ENCODE assay signal across 1 cellular context in genomic region chr10:125896088-125896934, GRCh38.
TF ChIP-seq lines count a peak whose summit lies in the region.
"Not testable (repeated sequence)": the region's sequence is repeated elsewhere in the genome, so short reads cannot be mapped to it uniquely, and the experiment has no call there.

A gene with protein sequence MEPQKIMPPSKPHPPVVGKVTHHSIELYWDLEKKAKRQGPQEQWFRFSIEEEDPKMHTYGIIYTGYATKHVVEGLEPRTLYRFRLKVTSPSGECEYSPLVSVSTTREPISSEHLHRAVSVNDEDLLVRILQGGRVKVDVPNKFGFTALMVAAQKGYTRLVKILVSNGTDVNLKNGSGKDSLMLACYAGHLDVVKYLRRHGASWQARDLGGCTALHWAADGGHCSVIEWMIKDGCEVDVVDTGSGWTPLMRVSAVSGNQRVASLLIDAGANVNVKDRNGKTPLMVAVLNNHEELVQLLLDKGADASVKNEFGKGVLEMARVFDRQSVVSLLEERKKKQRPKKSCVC (plus strand): TSS chr10:125896564. CDS start chr10:125896643, 79 bp downstream.

TF ChIP-seq in HepG2, 621 proteins besides CTCF, POLR2A, EP300 and RAD21 (continues in another document):
- peak; percentile 67 for TF ChIP-seq PRDM10 (CRISPR knock-in tag; IDR thresholded peaks at IDR 0.05; ENCODE audit: low read depth)
- peak; percentile 78 for TF ChIP-seq GABPB1 (CRISPR knock-in tag; IDR thresholded peaks at IDR 0.05)
- TF ChIP-seq, protein P1, sequence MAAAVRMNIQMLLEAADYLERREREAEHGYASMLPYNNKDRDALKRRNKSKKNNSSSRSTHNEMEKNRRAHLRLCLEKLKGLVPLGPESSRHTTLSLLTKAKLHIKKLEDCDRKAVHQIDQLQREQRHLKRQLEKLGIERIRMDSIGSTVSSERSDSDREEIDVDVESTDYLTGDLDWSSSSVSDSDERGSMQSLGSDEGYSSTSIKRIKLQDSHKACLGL (CRISPR knock-in tag; IDR thresholded peaks at IDR 0.05): 0 out of 2 replicates have a peak, but pooled peaks have one; percentile 53
- TF ChIP-seq ZNF451 (CRISPR knock-in tag; IDR thresholded peaks at IDR 0.05): peak; percentile 39; the same call in 1 of the 2 replicates
- not testable (repeated sequence) for TF ChIP-seq SP1 (IDR thresholded peaks at IDR 0.05); NR2F6 (IDR thresholded peaks at IDR 0.05); GABPA (IDR thresholded peaks at IDR 0.05; ENCODE audit: low read depth, low read length)
- peak; percentile 15; the same call in 1 of the 2 replicates for TF ChIP-seq SP1 (CRISPR knock-in tag; IDR thresholded peaks at IDR 0.05)
- peak; percentile 91 for TF ChIP-seq ZFY (CRISPR knock-in tag; IDR thresholded peaks at IDR 0.05)
- peak; percentile 18; the same call in 1 of the 2 replicates for TF ChIP-seq ESRRA (CRISPR knock-in tag; IDR thresholded peaks at IDR 0.05; ENCODE audit: low read depth)
- peak; percentile 65; the same call in 1 of the 2 replicates for TF ChIP-seq DMAP1 (CRISPR knock-in tag; IDR thresholded peaks at IDR 0.05)
- TF ChIP-seq RFX1 (IDR thresholded peaks at IDR 0.05): peak; percentile 71
- 0 out of 2 replicates have a peak, but pooled peaks have one; percentile 43 for TF ChIP-seq REPIN1 (CRISPR knock-in tag; IDR thresholded peaks at IDR 0.05; ENCODE audit: borderline replicate concordance, low read depth)
- TF ChIP-seq ZNF777 (CRISPR knock-in tag; IDR thresholded peaks at IDR 0.05): peak; percentile 97
- TF ChIP-seq GATAD1 (CRISPR knock-in tag; IDR thresholded peaks at IDR 0.05): peak; percentile 80
- TF ChIP-seq ZSCAN21 (CRISPR knock-in tag; IDR thresholded peaks at IDR 0.05; ENCODE audit: borderline replicate concordance): peak; percentile 53; the same call in 1 of the 2 replicates
- peak; percentile 77 for TF ChIP-seq THAP11 (CRISPR knock-in tag; IDR thresholded peaks at IDR 0.05)
- TF ChIP-seq ZFP90 (CRISPR knock-in tag; IDR thresholded peaks at IDR 0.05; ENCODE audit: borderline replicate concordance): 0 out of 2 replicates have a peak, but pooled peaks have one; percentile 55
- TF ChIP-seq TEAD3 (CRISPR knock-in tag; optimal IDR thresholded peaks at IDR 0.05; ENCODE audit: borderline replicate concordance): peak; percentile 34
- TF ChIP-seq KDM2A (CRISPR knock-in tag; IDR thresholded peaks at IDR 0.05; ENCODE audit: borderline replicate concordance, low read depth): peak; percentile 87
- 0 out of 2 replicates have a peak, but pooled peaks have one; percentile 47 for TF ChIP-seq NR2F6 (CRISPR knock-in tag; IDR thresholded peaks at IDR 0.05)
- peak; percentile 96 for TF ChIP-seq SAP130 (CRISPR knock-in tag; IDR thresholded peaks at IDR 0.05; ENCODE audit: low read depth)
- TF ChIP-seq MTA1 (CRISPR knock-in tag; IDR thresholded peaks at IDR 0.05; ENCODE audit: borderline replicate concordance): peak; percentile 26; the same call in 1 of the 2 replicates
- peak; percentile 57 for TF ChIP-seq RBM22 (optimal IDR thresholded peaks at IDR 0.05; ENCODE audit: low read length)
- 0 out of 2 replicates have a peak, but pooled peaks have one; percentile 25 for TF ChIP-seq ZSCAN25 (CRISPR knock-in tag; IDR thresholded peaks at IDR 0.05)
- peak; percentile 60; the same call in 1 of the 2 replicates for TF ChIP-seq ZNF616 (CRISPR knock-in tag; IDR thresholded peaks at IDR 0.05; ENCODE audit: low read depth)
- TF ChIP-seq SAFB2 (CRISPR knock-in tag; IDR thresholded peaks at IDR 0.05; ENCODE audit: borderline replicate concordance, low read depth): peak; percentile 75; the same call in 1 of the 2 replicates
- TF ChIP-seq, protein P2, sequence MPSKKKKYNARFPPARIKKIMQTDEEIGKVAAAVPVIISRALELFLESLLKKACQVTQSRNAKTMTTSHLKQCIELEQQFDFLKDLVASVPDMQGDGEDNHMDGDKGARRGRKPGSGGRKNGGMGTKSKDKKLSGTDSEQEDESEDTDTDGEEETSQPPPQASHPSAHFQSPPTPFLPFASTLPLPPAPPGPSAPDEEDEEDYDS (CRISPR knock-in tag; IDR thresholded peaks at IDR 0.05): 0 out of 2 replicates have a peak, but pooled peaks have one; percentile 50
- TF ChIP-seq NFAT5 (CRISPR knock-in tag; IDR thresholded peaks at IDR 0.05): 0 out of 2 replicates have a peak, but pooled peaks have one; percentile 27
- TF ChIP-seq ZNF784 (CRISPR knock-in tag; IDR thresholded peaks at IDR 0.05; ENCODE audit: borderline replicate concordance): peak; percentile 25; the same call in 1 of the 2 replicates
- 0 out of 2 replicates have a peak, but pooled peaks have one; percentile 33 for TF ChIP-seq PITX1 (CRISPR knock-in tag; IDR thresholded peaks at IDR 0.05)
- TF ChIP-seq POLR2AphosphoS5 (IDR thresholded peaks at IDR 0.05; ENCODE audit: low read depth, low read length): peak; percentile 47; the same call in 1 of the 2 replicates
- peak; percentile 16; the same call in 1 of the 2 replicates for TF ChIP-seq MED1 (CRISPR knock-in tag; IDR thresholded peaks at IDR 0.05)
- TF ChIP-seq FOXK1 (CRISPR knock-in tag; IDR thresholded peaks at IDR 0.05; ENCODE audit: borderline replicate concordance, low read depth): peak; percentile 54; the same call in 1 of the 2 replicates
- 0 out of 4 replicates have a peak, but pooled peaks of 1 of the 2 experiments have one; percentile 16 for TF ChIP-seq NR2F1 (CRISPR knock-in tag; IDR thresholded peaks at IDR 0.05)
- 0 out of 2 replicates have a peak, but pooled peaks have one; percentile 29 for TF ChIP-seq NR1H2 (CRISPR knock-in tag; IDR thresholded peaks at IDR 0.05; ENCODE audit: borderline replicate concordance, low read depth)
- TF ChIP-seq HDAC1 (CRISPR knock-in tag; IDR thresholded peaks at IDR 0.05): peak; percentile 80
- TF ChIP-seq MIER3 (CRISPR knock-in tag; IDR thresholded peaks at IDR 0.05; ENCODE audit: borderline replicate concordance): 0 out of 2 replicates have a peak, but pooled peaks have one; percentile 27
- TF ChIP-seq, protein P3, sequence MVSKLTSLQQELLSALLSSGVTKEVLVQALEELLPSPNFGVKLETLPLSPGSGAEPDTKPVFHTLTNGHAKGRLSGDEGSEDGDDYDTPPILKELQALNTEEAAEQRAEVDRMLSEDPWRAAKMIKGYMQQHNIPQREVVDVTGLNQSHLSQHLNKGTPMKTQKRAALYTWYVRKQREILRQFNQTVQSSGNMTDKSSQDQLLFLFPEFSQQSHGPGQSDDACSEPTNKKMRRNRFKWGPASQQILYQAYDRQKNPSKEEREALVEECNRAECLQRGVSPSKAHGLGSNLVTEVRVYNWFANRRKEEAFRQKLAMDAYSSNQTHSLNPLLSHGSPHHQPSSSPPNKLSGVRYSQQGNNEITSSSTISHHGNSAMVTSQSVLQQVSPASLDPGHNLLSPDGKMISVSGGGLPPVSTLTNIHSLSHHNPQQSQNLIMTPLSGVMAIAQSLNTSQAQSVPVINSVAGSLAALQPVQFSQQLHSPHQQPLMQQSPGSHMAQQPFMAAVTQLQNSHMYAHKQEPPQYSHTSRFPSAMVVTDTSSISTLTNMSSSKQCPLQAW (CRISPR knock-in tag; IDR thresholded peaks at IDR 0.05): peak; percentile 70; the same call in 1 of the 2 replicates
- TF ChIP-seq ZBTB7A (CRISPR knock-in tag; IDR thresholded peaks at IDR 0.05): peak; percentile 59; the same call in 1 of the 2 replicates
- TF ChIP-seq PHF8 (CRISPR knock-in tag; IDR thresholded peaks at IDR 0.05): peak; percentile 61; the same call in 1 of the 2 replicates
- TF ChIP-seq GABPA (CRISPR knock-in tag; IDR thresholded peaks at IDR 0.05; ENCODE audit: low read depth): peak; percentile 52
- TF ChIP-seq MYC (CRISPR knock-in tag; IDR thresholded peaks at IDR 0.05; ENCODE audit: borderline replicate concordance): peak; percentile 58; the same call in 1 of the 2 replicates
- TF ChIP-seq, protein P4, sequence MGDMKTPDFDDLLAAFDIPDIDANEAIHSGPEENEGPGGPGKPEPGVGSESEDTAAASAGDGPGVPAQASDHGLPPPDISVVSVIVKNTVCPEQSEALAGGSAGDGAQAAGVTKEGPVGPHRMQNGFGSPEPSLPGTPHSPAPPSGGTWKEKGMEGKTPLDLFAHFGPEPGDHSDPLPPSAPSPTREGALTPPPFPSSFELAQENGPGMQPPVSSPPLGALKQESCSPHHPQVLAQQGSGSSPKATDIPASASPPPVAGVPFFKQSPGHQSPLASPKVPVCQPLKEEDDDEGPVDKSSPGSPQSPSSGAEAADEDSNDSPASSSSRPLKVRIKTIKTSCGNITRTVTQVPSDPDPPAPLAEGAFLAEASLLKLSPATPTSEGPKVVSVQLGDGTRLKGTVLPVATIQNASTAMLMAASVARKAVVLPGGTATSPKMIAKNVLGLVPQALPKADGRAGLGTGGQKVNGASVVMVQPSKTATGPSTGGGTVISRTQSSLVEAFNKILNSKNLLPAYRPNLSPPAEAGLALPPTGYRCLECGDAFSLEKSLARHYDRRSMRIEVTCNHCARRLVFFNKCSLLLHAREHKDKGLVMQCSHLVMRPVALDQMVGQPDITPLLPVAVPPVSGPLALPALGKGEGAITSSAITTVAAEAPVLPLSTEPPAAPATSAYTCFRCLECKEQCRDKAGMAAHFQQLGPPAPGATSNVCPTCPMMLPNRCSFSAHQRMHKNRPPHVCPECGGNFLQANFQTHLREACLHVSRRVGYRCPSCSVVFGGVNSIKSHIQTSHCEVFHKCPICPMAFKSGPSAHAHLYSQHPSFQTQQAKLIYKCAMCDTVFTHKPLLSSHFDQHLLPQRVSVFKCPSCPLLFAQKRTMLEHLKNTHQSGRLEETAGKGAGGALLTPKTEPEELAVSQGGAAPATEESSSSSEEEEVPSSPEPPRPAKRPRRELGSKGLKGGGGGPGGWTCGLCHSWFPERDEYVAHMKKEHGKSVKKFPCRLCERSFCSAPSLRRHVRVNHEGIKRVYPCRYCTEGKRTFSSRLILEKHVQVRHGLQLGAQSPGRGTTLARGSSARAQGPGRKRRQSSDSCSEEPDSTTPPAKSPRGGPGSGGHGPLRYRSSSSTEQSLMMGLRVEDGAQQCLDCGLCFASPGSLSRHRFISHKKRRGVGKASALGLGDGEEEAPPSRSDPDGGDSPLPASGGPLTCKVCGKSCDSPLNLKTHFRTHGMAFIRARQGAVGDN (CRISPR knock-in tag; IDR thresholded peaks at IDR 0.05): peak; percentile 75
- peak; percentile 41; the same call in 1 of the 2 replicates for TF ChIP-seq ETV5 (CRISPR knock-in tag; IDR thresholded peaks at IDR 0.05; ENCODE audit: borderline replicate concordance)
- TF ChIP-seq RBFOX2 (IDR thresholded peaks at IDR 0.05; ENCODE audit: low read depth, low read length): peak; percentile 80
